In genomic region chr19:34187011-34187410, GRCh38 we compare ENCODE assay signal across 1 cellular context.
TF ChIP-seq lines count a peak whose summit lies in the region.

No MANE protein-coding gene starts in this region.

TF ChIP-seq in A549, 52 proteins besides CTCF, POLR2A, EP300 and RAD21 (continued from another document):
- TF ChIP-seq REST (IDR thresholded peaks at IDR 0.05) (no peak), PBX3 (IDR thresholded peaks at IDR 0.05) (no peak), SMC3 (IDR thresholded peaks at IDR 0.05) (no peak), MAZ (IDR thresholded peaks at IDR 0.05; ENCODE audit: borderline replicate concordance, low read depth, low read length) (no peak), ZSCAN20 (CRISPR knock-in tag; IDR thresholded peaks at IDR 0.05) (no peak), FOXS1 (CRISPR knock-in tag; IDR thresholded peaks at IDR 0.05) (no peak), HEYL (CRISPR knock-in tag; IDR thresholded peaks at IDR 0.05) (no peak), ZNF302 (CRISPR knock-in tag; IDR thresholded peaks at IDR 0.05) (no peak), ATOH8 (CRISPR knock-in tag; IDR thresholded peaks at IDR 0.05; ENCODE audit: low read depth) (no peak), CHD2 (IDR thresholded peaks at IDR 0.05; ENCODE audit: low read length, partially characterized antibody) (no peak), RFX5 (IDR thresholded peaks at IDR 0.05) (no peak), NR3C1 (IDR thresholded peaks at IDR 0.05) (no peak), HES2 (IDR thresholded peaks at IDR 0.05) (no peak)
